ENCODE assay signal across 18 cellular contexts in genomic region chr3:150242220-150242938, GRCh38.
DNase-seq lines count a peak whose midpoint lies in the region; ATAC-seq and TF ChIP-seq lines count a peak whose summit lies in the region.
"Had no signal": no experiment of that assay in that cellular context is flagged by ENCODE, and none has a peak within 500 bp of the region (broad histone marks: within the 10 kb centered on the region; RNA-seq: fewer than 3 reads in every experiment).

No MANE protein-coding gene starts in this region.

- TF ChIP-seq CTCF in A673 (conservative IDR thresholded peaks at IDR 0.05; ENCODE audit: low read depth, low read length) (no peak), vagina (IDR thresholded peaks at IDR 0.05) (no peak)

- TF ChIP-seq POLR2A in vagina (IDR thresholded peaks at IDR 0.05), result no peak

- POLR2A ChIA-PET in A673 (lab: Charles Lee; ENCODE audit: low non-redundant PET), result no interaction called here

- no peak overlapping the region for H3K27ac ChIP-seq in A673 (ENCODE audit: low read depth, low read length, poor library complexity, severe bottlenecking)
- peak overlapping the region; percentile 15; the same call in 1 of the 2 replicates for H3K27ac ChIP-seq in HUES64 (ENCODE audit: low read depth, low read length)
- no peak overlapping the region for H3K27ac ChIP-seq in aorta (ENCODE audit: low read depth in 1 of 2, low read length in 2 of 2)
- H3K27ac ChIP-seq in vagina, result no peak overlapping the region
- H3K27ac ChIP-seq: epithelial cell of prostate, HL-60 had no signal

- intact Hi-C loops in A673 (cut with micrococcal nuclease; ENCODE audit: unreplicated experiment) (loop anchor here (5.0 kb wide), 1 partner anchor 170 kb away; no protein-coding TSS in a partner anchor), aorta (cut with DNase I) (no loop called here), vagina (cut with DNase I) (no loop called here)

- no peak for ATAC-seq in aorta (ENCODE audit: low FRiP score)
- ATAC-seq: stimulated activated memory B cell treated with anti-CD40 and anti-IgM and Interleukin-4, amounts not matched to agents 10 μg/mL and 1 μg/mL and 100 μg/mL, for 72 hours had no signal

- no peak overlapping the region for H3K9ac ChIP-seq in HUES64 (ENCODE audit: low read depth, low read length)

- no TSS peak for BruUV-seq in A673 (replicated peaks; lab: Mats Ljungman, UMichigan)

- no peaks in the 10 kb centered on the region for H3K36me3 ChIP-seq in A673 (ENCODE audit: insufficient read depth, low read length, poor library complexity, severe bottlenecking)
- H3K36me3 ChIP-seq in HUES64 (ENCODE audit: insufficient read depth, low read length), result no peaks in the 10 kb centered on the region
- no peaks in the 10 kb centered on the region for H3K36me3 ChIP-seq in aorta (ENCODE audit: control insufficient read depth in 1 of 2, insufficient read depth in 2 of 2, low read length in 1 of 2)
- no peaks in the 10 kb centered on the region for H3K36me3 ChIP-seq in vagina

- CTCF ChIA-PET in A673 (lab: Charles Lee), result interaction anchor here (0.6 kb wide), 1 partner anchor 251 kb away, joined by 4 read pairs; no protein-coding TSS in a partner anchor

- 92% methylated on average over 3 of the region's 3 CpGs for WGBS in HUES64
- 97 to 98% methylated on average over 3 of the region's 3 CpGs for whole genome bisulfite sequencing in aorta, 2 donors

- H3K4me3 ChIP-seq in A673 (ENCODE audit: low read depth, low read length, poor library complexity, severe bottlenecking) (no peak overlapping the region), HUES64 (ENCODE audit: low read length) (no peak overlapping the region), aorta (ENCODE audit: low read length in 2 of 2) (no peak overlapping the region), vagina (no peak overlapping the region)

- no peaks in the 10 kb centered on the region for H3K9me3 ChIP-seq in A673 (ENCODE audit: low read depth, low read length, poor library complexity, severe bottlenecking)
- H3K9me3 ChIP-seq in HUES64 (ENCODE audit: insufficient read depth, low read depth, low read length), result no peaks in the 10 kb centered on the region
- no peaks in the 10 kb centered on the region for H3K9me3 ChIP-seq in aorta (ENCODE audit: control insufficient read depth, low read length)
- H3K9me3 ChIP-seq in vagina, result no peaks in the 10 kb centered on the region

- DNase-seq in A673 (ENCODE audit: low spot score), result peak; percentile 47
- peak; percentile 46 to 63 for DNase-seq in SHP77 (lab: John Stamatoyannopoulos, UW)
- peak; percentile 18 for DNase-seq in glomerular visceral epithelial cell (ENCODE audit: extremely low spot score)
- DNase-seq in activated T-cell treated with anti-CD3 and anti-CD28 coated beads, Interleukin-2, amount 50 U/mL, for 48 hours, result no peak
- DNase-seq in stimulated activated CD4-positive, alpha-beta T cell treated with anti-CD3 and anti-CD28 coated beads, Interleukin-1b, Interleukin-23, amount 100 ng/mL, for 48 hours, result no peak
- no peak for DNase-seq in aorta
- no peak for DNase-seq in vagina (ENCODE audit: extremely low spot score in 2 of 2)
- DNase-seq: activated naive CD4-positive, alpha-beta T cell treated with anti-CD3 and anti-CD28 coated beads for 36 hours; central memory CD4-positive, alpha-beta T cell; DMS153; MM.1S; NCI-H446; SIG-M5; stimulated activated CD4-positive, alpha-beta T cell treated with anti-CD3 and anti-CD28 coated beads, Interleukin-2, amount 100 ng/mL, for 24 hours had no signal

- H3K27me3 ChIP-seq in A673 (replicated peaks; ENCODE audit: insufficient read depth, low read depth, low read length, poor library complexity), result no peaks in the 10 kb centered on the region
- no peaks in the 10 kb centered on the region for H3K27me3 ChIP-seq in HUES64 (ENCODE audit: insufficient read depth, low read length)
- H3K27me3 ChIP-seq in aorta (ENCODE audit: control insufficient read depth in 1 of 2, insufficient read depth in 2 of 2, low read length in 1 of 2), result no peaks in the 10 kb centered on the region
- no peaks in the 10 kb centered on the region for H3K27me3 ChIP-seq in vagina

- H3K4me1 ChIP-seq in A673 (ENCODE audit: insufficient read depth, low read length, poor library complexity, severe bottlenecking) (peaks cover 13% of the 10 kb centered on the region), HUES64 (ENCODE audit: insufficient read depth, low read length) (peaks cover 25% of the 10 kb centered on the region), aorta (ENCODE audit: control insufficient read depth in 1 of 2, insufficient read depth in 2 of 2, low read length in 2 of 2) (peaks cover 0 to 7% of the 10 kb centered on the region in 2 donors), vagina (peaks cover 15% of the 10 kb centered on the region)

Comparison
In these comparisons a context has a peak if more than half of its experiments do, and no peak if none do; other contexts are left out.
1. DNase-seq: peak in A673 (single experiment), SHP77 (2 of 2) and glomerular visceral epithelial cell (single experiment); none in activated T-cell treated with anti-CD3 and anti-CD28 coated beads, Interleukin-2, amount 50 U/mL, for 48 hours (0 of 2), stimulated activated CD4-positive, alpha-beta T cell treated with anti-CD3 and anti-CD28 coated beads, Interleukin-1b, Interleukin-23, amount 100 ng/mL, for 48 hours (single experiment), aorta (0 of 2) and vagina (0 of 2).